Comparison of ENCODE assay signal across 16 cellular contexts in the genomic region with DNA sequence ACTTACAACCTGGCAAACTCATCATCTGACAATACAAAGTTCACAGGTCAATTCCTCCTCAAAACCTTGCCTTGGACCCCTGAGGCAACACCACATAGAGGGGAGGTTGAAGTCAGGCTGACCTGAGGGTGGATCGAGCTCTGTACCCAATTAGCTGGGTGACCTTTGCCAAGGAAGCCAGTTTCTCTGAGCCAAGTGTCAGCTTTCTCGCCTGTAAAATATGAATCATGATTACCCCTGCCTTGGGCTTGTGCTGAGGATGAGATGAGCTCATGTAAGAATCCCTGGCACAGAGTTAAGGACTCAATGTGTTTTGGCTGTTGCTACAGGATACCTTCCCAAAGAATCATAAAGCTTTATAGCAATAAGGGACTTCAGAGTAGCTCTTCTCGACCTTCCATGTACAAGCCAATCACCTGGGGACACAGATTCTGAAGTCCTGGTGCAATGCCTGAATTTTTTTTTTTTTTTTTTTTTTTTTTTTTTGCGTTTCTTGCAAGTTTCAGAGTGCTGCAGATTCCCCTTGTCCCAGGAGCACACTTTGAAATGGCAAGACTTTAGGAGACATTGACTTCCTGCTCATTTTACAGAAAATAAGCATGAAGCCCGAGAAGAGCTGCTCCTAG. TPM values are rescaled to one million over a fixed set of nuclear protein-coding genes. Genes with fewer than 3 reads are reported as not detected.
A peak's percentile ranks its signal among the peaks of the same experiment; 100 is the strongest.
DNase-seq lines count a peak whose midpoint lies in the region; ATAC-seq and TF ChIP-seq lines count a peak whose summit lies in the region.
"Had no signal": no experiment of that assay in that cellular context is flagged by ENCODE, and none has a peak within 500 bp of the region (broad histone marks: within the 10 kb centered on the region; RNA-seq: fewer than 3 reads in every experiment).

No MANE protein-coding gene starts in this region.

- no peak overlapping the region for H3K27ac Mint-ChIP-seq in activated T-helper 17 cell treated with anti-CD3 and anti-CD28 coated beads, Interleukin-2, amount 50 U/mL, for 72 hours
- H3K27ac Mint-ChIP-seq: activated naive CD8-positive, alpha-beta T cell had no signal

- TF ChIP-seq CTCF in astrocyte of the cerebellum (IDR thresholded peaks at IDR 0.05; ENCODE audit: low read depth, low read length, missing control alignments), result no peak

- no peaks in the 10 kb centered on the region for H3K27me3 ChIP-seq in subcutaneous abdominal adipose tissue (ENCODE audit: control insufficient read depth in 5 of 5, insufficient read depth in 4 of 5, low read length in 5 of 5)

- no peak for ATAC-seq in activated T-helper 17 cell treated with anti-CD3 and anti-CD28 coated beads, Interleukin-2, amount 50 U/mL, for 72 hours (replicated peaks)
- ATAC-seq: stimulated activated naive CD8-positive, alpha-beta T cell treated with anti-CD3 and anti-CD28 coated beads, Interleukin-15, amount 100 ng/mL, for 72 hours had no signal

- in situ Hi-C loops in astrocyte of the cerebellum (cut with HindIII; ENCODE audit: low sequenced_read_pairs), result no loop called here

- H3K36me3 ChIP-seq in subcutaneous abdominal adipose tissue (ENCODE audit: control insufficient read depth in 5 of 5, insufficient read depth in 5 of 5, low read length in 5 of 5), result no peaks in the 10 kb centered on the region

- no peak overlapping the region for H3K4me3 Mint-ChIP-seq in activated T-helper 17 cell treated with anti-CD3 and anti-CD28 coated beads, Interleukin-2, amount 50 U/mL, for 72 hours
- H3K4me3 Mint-ChIP-seq: activated naive CD8-positive, alpha-beta T cell; neural crest cell; stimulated activated naive CD8-positive, alpha-beta T cell treated with anti-CD3 and anti-CD28 coated beads, Interleukin-15, amount 100 ng/mL, for 72 hours had no signal

- H3K4me1 ChIP-seq in subcutaneous abdominal adipose tissue (ENCODE audit: control insufficient read depth in 5 of 5, insufficient read depth in 5 of 5, low read length in 5 of 5), result peaks cover 5 to 50% (median 28%) of the 10 kb centered on the region in 5 donors

- H3K9me3 ChIP-seq in subcutaneous abdominal adipose tissue (ENCODE audit: control insufficient read depth in 5 of 5, low read length in 5 of 5), result no peaks in the 10 kb centered on the region

- peak overlapping the region; percentile 92 for H3K27ac ChIP-seq in subcutaneous abdominal adipose tissue (ENCODE audit: low read depth, low read length)
- H3K27ac ChIP-seq: 22Rv1 had no signal

- DNase-seq in DMS53 (lab: John Stamatoyannopoulos, UW) (peak; percentile 53), DMS53 treated with DMSO at 0.1 percent for 48 hours (lab: John Stamatoyannopoulos, UW; ENCODE audit: unreplicated experiment) (no peak), astrocyte of the cerebellum (ENCODE audit: low read depth) (peak; percentile 20), glomerular visceral epithelial cell (ENCODE audit: extremely low spot score) (peak; percentile 50), Kasumi-1 (lab: John Stamatoyannopoulos, UW) (no peak), NCI-H1105 treated with DMSO at 0.1 percent for 48 hours (lab: John Stamatoyannopoulos, UW) (no peak)
- DNase-seq: activated CD8-positive, alpha-beta memory T cell treated with anti-CD3 and anti-CD28 coated beads for 24 hours; DMS79; islet precursor cell; NCI-H1436; stimulated activated naive CD8-positive, alpha-beta T cell treated with anti-CD3 and anti-CD28 coated beads, Interleukin-15, amount 100 ng/mL, for 72 hours had no signal

- H3K36me3 Mint-ChIP-seq in activated T-helper 17 cell treated with anti-CD3 and anti-CD28 coated beads, Interleukin-2, amount 50 U/mL, for 72 hours (ENCODE audit: low read depth), result no peaks in the 10 kb centered on the region
- H3K36me3 Mint-ChIP-seq: activated naive CD8-positive, alpha-beta T cell had no signal

- H3K4me1 Mint-ChIP-seq in activated T-helper 17 cell treated with anti-CD3 and anti-CD28 coated beads, Interleukin-2, amount 50 U/mL, for 72 hours, result no peaks in the 10 kb centered on the region
- H3K4me1 Mint-ChIP-seq: stimulated activated naive CD8-positive, alpha-beta T cell treated with anti-CD3 and anti-CD28 coated beads, Interleukin-15, amount 100 ng/mL, for 72 hours had no signal

- peaks cover 29% of the 10 kb centered on the region for H3K27me3 Mint-ChIP-seq in activated T-helper 17 cell treated with anti-CD3 and anti-CD28 coated beads, Interleukin-2, amount 50 U/mL, for 72 hours

- H3K9me3 Mint-ChIP-seq in activated T-helper 17 cell treated with anti-CD3 and anti-CD28 coated beads, Interleukin-2, amount 50 U/mL, for 72 hours, result no peaks in the 10 kb centered on the region

- peak overlapping the region in 3 of 5 donors; percentile 31 to 71 (median 58) for H3K9ac ChIP-seq in subcutaneous abdominal adipose tissue (ENCODE audit: low read length in 5 of 5)

- H3K4me3 ChIP-seq in astrocyte of the cerebellum (ENCODE audit: low read depth, low read length) (no peak overlapping the region), subcutaneous abdominal adipose tissue (ENCODE audit: low read depth in 1 of 5, low read length in 5 of 5) (no peak overlapping the region)

RNA-seq across cellular contexts. Expression of gene CACUL1, which starts 43.5 kb away (rescaled TPM):
- total RNA-seq in activated T-helper 17 cell treated with anti-CD3 and anti-CD28 coated beads, Interleukin-2, amount 50 U/mL, for 72 hours, result 10 to 100 TPM; 25.6 to 29.2 TPM

Comparison
In these comparisons a context has a peak if more than half of its experiments do, and no peak if none do; other contexts are left out.
1. DNase-seq: peak in DMS53 (single experiment), astrocyte of the cerebellum (single experiment) and glomerular visceral epithelial cell (single experiment); none in DMS53 treated with DMSO at 0.1 percent for 48 hours (single experiment), Kasumi-1 (0 of 2) and NCI-H1105 treated with DMSO at 0.1 percent for 48 hours (single experiment).